8 cellular contexts compared by ENCODE assay signal in the genomic region with DNA sequence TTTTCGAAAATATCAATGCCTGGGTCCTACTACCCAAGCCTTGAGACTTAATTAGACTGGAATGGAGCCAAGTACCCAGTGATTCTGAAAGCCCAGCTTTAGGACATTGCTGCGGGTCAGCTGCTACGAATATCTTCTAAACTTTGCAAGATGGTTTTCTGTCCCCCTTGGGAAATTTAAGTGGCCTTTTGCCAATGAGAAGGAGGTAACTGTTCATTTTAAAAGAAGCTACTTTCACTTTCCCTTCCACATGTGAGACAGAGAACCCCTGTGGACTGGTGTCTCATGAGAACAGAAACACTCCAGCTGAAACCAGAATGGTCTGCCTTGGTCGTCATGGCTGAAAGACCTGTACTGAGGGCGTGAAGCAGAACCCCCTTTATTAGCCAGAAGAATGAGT.
A peak's percentile ranks its signal among the peaks of the same experiment; 100 is the strongest.
DNase-seq lines count a peak whose midpoint lies in the region; ATAC-seq and TF ChIP-seq lines count a peak whose summit lies in the region.

No MANE protein-coding gene starts in this region.

- H3K9me3 Mint-ChIP-seq in activated CD8-positive, alpha-beta T cell treated with anti-CD3 and anti-CD28 coated beads for 36 hours = peaks cover 5% of the 10 kb centered on the region

- intact Hi-C loops in activated CD8-positive, alpha-beta T cell treated with anti-CD3 and anti-CD28 coated beads for 36 hours (cut with micrococcal nuclease) = no loop called here
- intact Hi-C loops in lower lobe of right lung (cut with DNase I) = no loop called here
- intact Hi-C loops in stomach (cut with DNase I; ENCODE audit: low total_unique reads) = no loop called here

- TF ChIP-seq CTCF in GM12865 (IDR thresholded peaks at IDR 0.05; ENCODE audit: insufficient read depth, low read depth, low read length, missing control alignments) (no peak), lower lobe of right lung (IDR thresholded peaks at IDR 0.05) (no peak), stomach (IDR thresholded peaks at IDR 0.05) (no peak)
- no peak for TF ChIP-seq CTCF in activated CD8-positive, alpha-beta T cell treated with anti-CD3 and anti-CD28 coated beads for 36 hours (IDR thresholded peaks at IDR 0.05)

- H3K4me3 ChIP-seq in GM12865 (ENCODE audit: low read depth, low read length) (peak overlapping the region; percentile 19; the same call in 1 of the 2 replicates), lower lobe of right lung (no peak overlapping the region), stomach (no peak overlapping the region)

- TF ChIP-seq EP300 in stomach (IDR thresholded peaks at IDR 0.05) = no peak

- H3K36me3 ChIP-seq in lower lobe of right lung (no peaks in the 10 kb centered on the region), stomach (no peaks in the 10 kb centered on the region)

- H3K27ac ChIP-seq in lower lobe of right lung (no peak overlapping the region), stomach (no peak overlapping the region)

- no peaks in the 10 kb centered on the region for H3K27me3 ChIP-seq in lower lobe of right lung (ENCODE audit: low read depth)
- peaks cover 0 to 9% (median 0%) of the 10 kb centered on the region in 3 donors for H3K27me3 ChIP-seq in stomach

- TF ChIP-seq POLR2A in stomach (IDR thresholded peaks at IDR 0.05) = no peak

- CTCF ChIA-PET in activated CD8-positive, alpha-beta T cell treated with anti-CD3 and anti-CD28 coated beads for 36 hours (lab: Charles Lee) = interaction anchor here (0.7 to 1.9 kb wide), 10 partner anchors 11 to 127 kb away, joined by 3 to 8 read pairs (median 3); no protein-coding TSS in a partner anchor

- H3K4me1 ChIP-seq in lower lobe of right lung (peaks cover 10% of the 10 kb centered on the region), stomach (peaks cover 0 to 14% (median 4%) of the 10 kb centered on the region in 4 donors)

- POLR2A ChIA-PET in activated CD8-positive, alpha-beta T cell treated with anti-CD3 and anti-CD28 coated beads for 36 hours (lab: Charles Lee) = interaction anchor here (0.9 to 1.3 kb wide), 4 partner anchors 11 to 101 kb away, joined by 3 to 4 read pairs (median 3); no protein-coding TSS in a partner anchor

- peaks cover 36% of the 10 kb centered on the region for H3K4me1 Mint-ChIP-seq in activated CD8-positive, alpha-beta T cell treated with anti-CD3 and anti-CD28 coated beads for 36 hours (ENCODE audit: low read depth)

- peak overlapping the region; percentile 50 for H3K4me3 Mint-ChIP-seq in activated CD8-positive, alpha-beta T cell treated with anti-CD3 and anti-CD28 coated beads for 36 hours

- DNase-seq in GM12865 (ENCODE audit: low read depth) (peak; percentile 95), lower lobe of right lung (no peak), stomach (no peak), NCI-H1436 (lab: John Stamatoyannopoulos, UW) (no peak), A172 (ENCODE audit: low spot score) (no peak)
- peak; percentile 16 for DNase-seq in activated CD8-positive, alpha-beta T cell treated with anti-CD3 and anti-CD28 coated beads for 36 hours

- peak overlapping the region; percentile 79 for H3K27ac Mint-ChIP-seq in activated CD8-positive, alpha-beta T cell treated with anti-CD3 and anti-CD28 coated beads for 36 hours

- no peaks in the 10 kb centered on the region for H3K27me3 Mint-ChIP-seq in activated CD8-positive, alpha-beta T cell treated with anti-CD3 and anti-CD28 coated beads for 36 hours

- no peaks in the 10 kb centered on the region for H3K36me3 Mint-ChIP-seq in activated CD8-positive, alpha-beta T cell treated with anti-CD3 and anti-CD28 coated beads for 36 hours (ENCODE audit: low read depth)

- ATAC-seq in GM19372 (IDR thresholded peaks at IDR 0.05; ENCODE audit: low read depth, unreplicated experiment) (peak; percentile 94), HG03280 (IDR thresholded peaks at IDR 0.05; ENCODE audit: unreplicated experiment) (peak; percentile 96), lower lobe of right lung (peak; percentile 43 to 57)
- ATAC-seq in activated CD8-positive, alpha-beta T cell treated with anti-CD3 and anti-CD28 coated beads for 36 hours = peak; percentile 75

- 55 to 74% (median 68%) methylated on average over 5 of the region's 5 CpGs for WGBS in stomach, 5 donors

- H3K9me3 ChIP-seq in lower lobe of right lung (no peaks in the 10 kb centered on the region), stomach (no peaks in the 10 kb centered on the region)

Comparison
In these comparisons a context has a peak if more than half of its experiments do, and no peak if none do; other contexts are left out.
1. DNase-seq: peak in GM12865 (single experiment) and activated CD8-positive, alpha-beta T cell treated with anti-CD3 and anti-CD28 coated beads for 36 hours (single experiment); none in lower lobe of right lung (single experiment), stomach (single experiment), NCI-H1436 (single experiment) and A172 (single experiment).
2. Peak in every context shown above with its lines, with median percentiles within 50 percentile points of each other: ATAC-seq.